Comparison of ENCODE assay signal across 9 cellular contexts in the genomic region with DNA sequence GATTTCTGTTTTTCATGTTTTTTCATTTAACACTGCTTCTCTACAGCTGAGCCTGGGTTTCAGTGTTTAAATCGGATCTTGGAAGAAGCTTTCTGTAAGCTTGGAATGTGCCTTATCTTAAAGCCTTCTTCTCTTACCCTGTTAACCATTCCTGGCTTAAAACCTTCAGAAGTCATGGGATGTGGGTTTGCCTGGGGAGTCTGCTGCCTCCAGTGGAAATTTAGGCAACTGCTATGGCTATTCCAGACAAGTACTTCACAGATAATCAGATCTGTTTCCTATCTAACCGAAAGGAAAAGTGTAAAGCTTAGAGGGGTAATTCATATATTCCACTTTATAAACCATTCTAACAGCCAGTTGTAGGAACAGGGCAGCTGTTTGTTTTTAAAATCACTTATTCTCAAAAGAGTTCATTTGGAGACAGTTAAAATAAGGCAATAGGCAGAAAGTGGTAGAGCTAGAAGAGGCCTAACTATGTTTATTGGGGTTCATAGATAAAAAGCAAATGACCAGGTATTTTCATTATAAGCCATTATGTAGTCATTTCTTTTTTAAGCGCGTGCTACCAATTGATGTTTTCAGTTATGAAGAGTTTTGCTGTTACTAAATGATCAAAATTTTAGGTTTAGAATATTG.
DNase-seq lines count a peak whose midpoint lies in the region; ATAC-seq and TF ChIP-seq lines count a peak whose summit lies in the region.
"Had no signal": no experiment of that assay in that cellular context is flagged by ENCODE, and none has a peak within 500 bp of the region (broad histone marks: within the 10 kb centered on the region; RNA-seq: fewer than 3 reads in every experiment).

No MANE protein-coding gene starts in this region.

- no peak overlapping the region for H3K27ac ChIP-seq in transverse colon
- H3K27ac ChIP-seq: BLaER1 treated with 17β-estradiol and CSF1 and Interleukin-3, amounts not matched to agents 10 nM and 100 nM had no signal

- no peak for ATAC-seq in GM21528 (IDR thresholded peaks at IDR 0.05; ENCODE audit: low FRiP score, unreplicated experiment)

- DNase-seq in NCI-H1436 (lab: John Stamatoyannopoulos, UW) (peak; percentile 42), NCI-H1436 treated with DMSO at 0.1 percent for 48 hours (lab: John Stamatoyannopoulos, UW) (no peak), NCI-H1105 (lab: John Stamatoyannopoulos, UW) (peak; percentile 58), astrocyte of the cerebellum (ENCODE audit: low read depth) (peak; percentile 53), iPS-NIHi11 (ENCODE audit: low spot score) (peak; percentile 65), transverse colon (peak; percentile 26), NCI-H187 treated with DMSO at 0.1 percent for 48 hours (lab: John Stamatoyannopoulos, UW) (no peak)

- no peaks in the 10 kb centered on the region for H3K27me3 ChIP-seq in transverse colon
- H3K27me3 ChIP-seq: BLaER1 treated with 17β-estradiol and CSF1 and Interleukin-3, amounts not matched to agents 10 nM and 100 nM had no signal

- TF ChIP-seq EP300 in transverse colon (IDR thresholded peaks at IDR 0.05; ENCODE audit: low read depth) = no peak

- H3K4me1 ChIP-seq in transverse colon = peaks cover 0 to 16% (median 2%) of the 10 kb centered on the region in 4 donors

- no peak for TF ChIP-seq POLR2A in transverse colon (IDR thresholded peaks at IDR 0.05)

- H3K4me3 ChIP-seq in astrocyte of the cerebellum (ENCODE audit: low read depth, low read length) (no peak overlapping the region), transverse colon (no peak overlapping the region)
- H3K4me3 ChIP-seq: BLaER1 treated with 17β-estradiol and CSF1 and Interleukin-3, amounts not matched to agents 10 nM and 100 nM had no signal

- H3K36me3 ChIP-seq in transverse colon = no peaks in the 10 kb centered on the region

- TF ChIP-seq CTCF in astrocyte of the cerebellum (IDR thresholded peaks at IDR 0.05; ENCODE audit: low read depth, low read length, missing control alignments) (peak; percentile 92), transverse colon (IDR thresholded peaks at IDR 0.05) (peak; percentile 69 to 80 (median 70))

- intact Hi-C loops in transverse colon (cut with DNase I; ENCODE audit: low total_unique reads) = no loop called here

- in situ Hi-C loops in astrocyte of the cerebellum (cut with HindIII; ENCODE audit: low sequenced_read_pairs) (loop anchor here (25.0 kb wide), 1 partner anchor 374 kb away; no protein-coding TSS in a partner anchor), transverse colon (cut with MboI; ENCODE audit: low pct_ligation_motif_present in 1 of 4, low pct_unique_long_range_greater_than_20kb in 1 of 4, low sequenced_read_pairs in 3 of 4) (loop anchor here in 2 of 4 donors (10.0 to 25.0 kb wide), 3 partner anchors 214 to 651 kb away; partner anchors contain the start of gene TCF12 (in 1 of the 2))

- WGBS in transverse colon (ENCODE audit: low coverage in 1 of 2), 2 donors = 66 to 67% methylated on average over 4 of the region's 4 CpGs

- no peaks in the 10 kb centered on the region for H3K9me3 ChIP-seq in transverse colon
- H3K9me3 ChIP-seq: BLaER1 treated with 17β-estradiol and CSF1 and Interleukin-3, amounts not matched to agents 10 nM and 100 nM had no signal

Comparison
In these comparisons a context has a peak if more than half of its experiments do, and no peak if none do; other contexts are left out.
1. DNase-seq: peak in NCI-H1436 (single experiment), NCI-H1105 (single experiment), astrocyte of the cerebellum (single experiment), iPS-NIHi11 (single experiment) and transverse colon (single experiment); none in NCI-H1436 treated with DMSO at 0.1 percent for 48 hours (single experiment) and NCI-H187 treated with DMSO at 0.1 percent for 48 hours (single experiment).